15 cellular contexts compared by ENCODE assay signal in genomic region chr6:11264100-11264499, GRCh38. TPM values are rescaled to one million over a fixed set of nuclear protein-coding genes. Genes with fewer than 3 reads are reported as not detected.
DNase-seq lines count a peak whose midpoint lies in the region; ATAC-seq, FAIRE-seq and TF ChIP-seq lines count a peak whose summit lies in the region.
"Had no signal": no experiment of that assay in that cellular context is flagged by ENCODE, and none has a peak within 500 bp of the region (broad histone marks: within the 10 kb centered on the region; RNA-seq: fewer than 3 reads in every experiment).

No MANE protein-coding gene starts in this region.

- peak; percentile 60 to 69 for TF ChIP-seq CTCF in GM23338 (conservative IDR thresholded peaks at IDR 0.05; ENCODE audit: low read depth in 2 of 2)
- peak; percentile 32; the same call in 1 of the 2 replicates for TF ChIP-seq CTCF in OCI-LY1 (IDR thresholded peaks at IDR 0.05; ENCODE audit: low read length)
- TF ChIP-seq CTCF in kidney (IDR thresholded peaks at IDR 0.05; ENCODE audit: borderline replicate concordance, extremely low read depth, insufficient read depth), result no peak
- no peak for TF ChIP-seq CTCF in chondrocyte (IDR thresholded peaks at IDR 0.05)

- H3F3A ChIP-seq in GM23338 (replicated peaks; ENCODE audit: low read depth) (no peaks in the 10 kb centered on the region), OCI-LY1 (ENCODE audit: insufficient read depth, low read length) (no peaks in the 10 kb centered on the region)

- no peak overlapping the region for H3K4me3 Mint-ChIP-seq in GM23338
- no peak overlapping the region for H3K4me3 Mint-ChIP-seq in stimulated activated memory B cell treated with anti-CD40 and anti-IgM and Interleukin-4, amounts not matched to agents 10 μg/mL and 1 μg/mL and 100 μg/mL, for 72 hours
- H3K4me3 Mint-ChIP-seq in chondrocyte (ENCODE audit: unreplicated experiment), result no peak overlapping the region
- H3K4me3 Mint-ChIP-seq: mesothelial cell of epicardium had no signal

- intact Hi-C loops in kidney (cut with DNase I), result no loop called here

- peak; percentile 88 for ATAC-seq in GM23338
- ATAC-seq in stimulated activated memory B cell treated with anti-CD40 and anti-IgM and Interleukin-4, amounts not matched to agents 10 μg/mL and 1 μg/mL and 100 μg/mL, for 72 hours, result no peak

- no peaks in the 10 kb centered on the region for H3K27me3 ChIP-seq in GM23338 (ENCODE audit: insufficient read depth)
- no peaks in the 10 kb centered on the region for H3K27me3 ChIP-seq in OCI-LY1 (ENCODE audit: insufficient read depth, low read length)
- H3K27me3 ChIP-seq: SJCRH30, suprapubic skin had no signal

- DNase-seq in GM23338 (ENCODE audit: low spot score) (peak; percentile 62), kidney (no peak), chondrocyte (ENCODE audit: low spot score) (no peak), GM19238 (ENCODE audit: insufficient read length, low spot score) (no peak), HPDE6-E6E7 (ENCODE audit: extremely low spot score) (no peak), NCI-H2196 (lab: John Stamatoyannopoulos, UW; ENCODE audit: unreplicated experiment) (no peak)
- DNase-seq: activated effector memory CD4-positive, alpha-beta T cell treated with anti-CD3 and anti-CD28 coated beads, Interleukin-2, amount 50 U/mL, for 16 hours; NCI-H2171 treated with DMSO at 0.1 percent for 48 hours had no signal

- H3K9me2 ChIP-seq in GM23338 (ENCODE audit: insufficient read depth) (peaks cover 10% of the 10 kb centered on the region; the same call in 1 of the 2 replicates), OCI-LY1 (ENCODE audit: low read depth, low read length) (no peaks in the 10 kb centered on the region)

- H3K4me3 ChIP-seq in GM23338 (no peak overlapping the region), OCI-LY1 (ENCODE audit: low read depth, low read length, poor library complexity, severe bottlenecking) (no peak overlapping the region), kidney (ENCODE audit: low read length in 2 of 2) (no peak overlapping the region)
- H3K4me3 ChIP-seq: dorsolateral prefrontal cortex, SJCRH30, suprapubic skin had no signal

- H3K4me1 ChIP-seq in GM23338 (ENCODE audit: insufficient read depth) (no peaks in the 10 kb centered on the region), OCI-LY1 (ENCODE audit: insufficient read depth, low read length, severe bottlenecking) (peaks cover 3% of the 10 kb centered on the region), kidney (ENCODE audit: control insufficient read depth in 1 of 2, insufficient read depth in 1 of 2, low read depth in 1 of 2, low read length in 2 of 2) (peaks cover 8 to 22% of the 10 kb centered on the region in 2 donors)

- H3K79me2 ChIP-seq in GM23338 (replicated peaks; ENCODE audit: insufficient read depth) (no peaks in the 10 kb centered on the region), OCI-LY1 (ENCODE audit: insufficient read depth, low read length) (no peaks in the 10 kb centered on the region)

- H3K27ac ChIP-seq in GM23338 (ENCODE audit: low read depth), result no peak overlapping the region
- no peak overlapping the region for H3K27ac ChIP-seq in OCI-LY1 (ENCODE audit: low read depth, low read length, poor library complexity, severe bottlenecking)
- peak overlapping the region; percentile 69 to 83 for H3K27ac ChIP-seq in kidney (ENCODE audit: low read depth in 2 of 2, low read length in 2 of 2)

- H3K4me2 ChIP-seq in GM23338, result no peak overlapping the region
- H3K4me2 ChIP-seq in OCI-LY1 (ENCODE audit: low read length), result no peak overlapping the region

- no peaks in the 10 kb centered on the region for H3K9me3 ChIP-seq in OCI-LY1 (ENCODE audit: low read length)
- no peaks in the 10 kb centered on the region for H3K9me3 ChIP-seq in kidney (ENCODE audit: control insufficient read depth in 1 of 2, low read length in 2 of 2)
- H3K9me3 ChIP-seq: SJCRH30, suprapubic skin had no signal

- H3K36me3 Mint-ChIP-seq in GM23338 (ENCODE audit: low read depth) (no peaks in the 10 kb centered on the region), chondrocyte (ENCODE audit: low read depth) (no peaks in the 10 kb centered on the region)
- peaks cover 9% of the 10 kb centered on the region for H3K36me3 Mint-ChIP-seq in stimulated activated memory B cell treated with anti-CD40 and anti-IgM and Interleukin-4, amounts not matched to agents 10 μg/mL and 1 μg/mL and 100 μg/mL, for 72 hours
- H3K36me3 Mint-ChIP-seq: mesothelial cell of epicardium had no signal

- H3K36me3 ChIP-seq in GM23338 (ENCODE audit: insufficient read depth) (no peaks in the 10 kb centered on the region; the same call in 1 of the 2 replicates), OCI-LY1 (ENCODE audit: insufficient read depth, low read length) (no peaks in the 10 kb centered on the region; the same call in 1 of the 2 replicates), kidney (ENCODE audit: control insufficient read depth in 1 of 2, insufficient read depth in 2 of 2, low read length in 2 of 2) (no peaks in the 10 kb centered on the region)
- H3K36me3 ChIP-seq: SJCRH30, suprapubic skin had no signal

- H3K27me3 Mint-ChIP-seq in GM23338 (ENCODE audit: insufficient read depth, low read depth, poor library complexity), result peaks cover 2% of the 10 kb centered on the region
- H3K27me3 Mint-ChIP-seq in stimulated activated memory B cell treated with anti-CD40 and anti-IgM and Interleukin-4, amounts not matched to agents 10 μg/mL and 1 μg/mL and 100 μg/mL, for 72 hours, result no peaks in the 10 kb centered on the region
- no peaks in the 10 kb centered on the region for H3K27me3 Mint-ChIP-seq in chondrocyte (ENCODE audit: low read depth)

- no peak for FAIRE-seq in kidney (lab: Jason Lieb, UNC)
- FAIRE-seq: TTC549 had no signal

- H3K9ac ChIP-seq in OCI-LY1 (ENCODE audit: low read length) (no peak overlapping the region), kidney (ENCODE audit: low read length in 2 of 2) (no peak overlapping the region)

- H3K27ac Mint-ChIP-seq in GM23338 (no peak overlapping the region), chondrocyte (ENCODE audit: unreplicated experiment) (no peak overlapping the region)
- peak overlapping the region; percentile 46 for H3K27ac Mint-ChIP-seq in stimulated activated memory B cell treated with anti-CD40 and anti-IgM and Interleukin-4, amounts not matched to agents 10 μg/mL and 1 μg/mL and 100 μg/mL, for 72 hours

- H3K4me1 Mint-ChIP-seq in GM23338, result peaks cover 2% of the 10 kb centered on the region
- H3K4me1 Mint-ChIP-seq in stimulated activated memory B cell treated with anti-CD40 and anti-IgM and Interleukin-4, amounts not matched to agents 10 μg/mL and 1 μg/mL and 100 μg/mL, for 72 hours, result peaks cover 21% of the 10 kb centered on the region
- peaks cover 25% of the 10 kb centered on the region for H3K4me1 Mint-ChIP-seq in chondrocyte (ENCODE audit: low read depth)

- H3K9me3 Mint-ChIP-seq in GM23338 (no peaks in the 10 kb centered on the region), chondrocyte (ENCODE audit: low read depth) (no peaks in the 10 kb centered on the region)
- no peaks in the 10 kb centered on the region for H3K9me3 Mint-ChIP-seq in stimulated activated memory B cell treated with anti-CD40 and anti-IgM and Interleukin-4, amounts not matched to agents 10 μg/mL and 1 μg/mL and 100 μg/mL, for 72 hours

- no peaks in the 10 kb centered on the region; the same call in 1 of the 2 replicates for H4K20me1 ChIP-seq in GM23338 (replicated peaks; ENCODE audit: insufficient read depth)
- no peaks in the 10 kb centered on the region for H4K20me1 ChIP-seq in OCI-LY1 (ENCODE audit: insufficient read depth, low read length)

- H2AFZ ChIP-seq in GM23338, result no peak overlapping the region
- no peak overlapping the region for H2AFZ ChIP-seq in OCI-LY1 (ENCODE audit: low read length)

TF ChIP-seq in GM23338, 12 proteins besides CTCF, POLR2A, EP300 and RAD21 (continues in another document):
- TF ChIP-seq NANOG (IDR thresholded peaks at IDR 0.05; ENCODE audit: borderline replicate concordance), result no peak
- TF ChIP-seq ETS1 (IDR thresholded peaks at IDR 0.05), result no peak
- TF ChIP-seq ZNF331 (CRISPR knock-in tag; IDR thresholded peaks at IDR 0.05; ENCODE audit: low read depth), result no peak
- no peak for TF ChIP-seq EZH2 (IDR thresholded peaks at IDR 0.05; ENCODE audit: low read depth, unreplicated experiment)
- TF ChIP-seq EZH2phosphoT487 (IDR thresholded peaks at IDR 0.05; ENCODE audit: unreplicated experiment), result no peak
- TF ChIP-seq JUNB (IDR thresholded peaks at IDR 0.05; ENCODE audit: unreplicated experiment), result no peak

RNA-seq across cellular contexts. Expression of gene NEDD9, which starts 31.6 kb away (rescaled TPM):
- total RNA-seq in GM23338 (2014; rRNA removed; shearing (Covaris generic)), result 13.0 and 17.4 TPM in 2 replicates
- polyA plus RNA-seq in GM23338 (2016; fragmentation: Nextera tagmentation; extraction: Ambion mirVana), result 4.4 and 5.6 TPM in 2 replicates
- total RNA-seq in kidney, result 101 TPM
- polyA plus RNA-seq in kidney (ENCODE audit: insufficient read depth, low read depth, low replicate concordance), result 19.2 TPM
- total RNA-seq in chondrocyte, result 23.2 to 42.0 TPM (median 25.2 TPM) in 3 replicates

Comparison
In these comparisons a context has a peak if more than half of its experiments do, and no peak if none do; other contexts are left out.
1. H3K27ac ChIP-seq: peak in kidney (2 of 2); none in GM23338 (single experiment) and OCI-LY1 (single experiment).
2. CTCF ChIP-seq: peak in GM23338 (2 of 2) and OCI-LY1 (single experiment); none in kidney (single experiment) and chondrocyte (single experiment).